Comparison of ENCODE assay signal across 16 cellular contexts in genomic region chr1:150262388-150263320, GRCh38. TPM values are rescaled to one million over a fixed set of nuclear protein-coding genes. Genes with fewer than 3 reads are reported as not detected.
DNase-seq lines count a peak whose midpoint lies in the region; ATAC-seq and TF ChIP-seq lines count a peak whose summit lies in the region.
"Had no signal": no experiment of that assay in that cellular context is flagged by ENCODE, and none has a peak within 500 bp of the region (broad histone marks: within the 10 kb centered on the region; RNA-seq: fewer than 3 reads in every experiment).

No MANE protein-coding gene starts in this region.

- H3K9me3 Mint-ChIP-seq in CD8-positive, alpha-beta T cell, result no peaks in the 10 kb centered on the region
- H3K9me3 Mint-ChIP-seq in activated CD8-positive, alpha-beta T cell treated with anti-CD3 and anti-CD28 coated beads for 36 hours, result no peaks in the 10 kb centered on the region

- peaks cover 13% of the 10 kb centered on the region for H3K27me3 Mint-ChIP-seq in CD8-positive, alpha-beta T cell (ENCODE audit: low read depth)
- peaks cover 9% of the 10 kb centered on the region for H3K27me3 Mint-ChIP-seq in activated CD8-positive, alpha-beta T cell treated with anti-CD3 and anti-CD28 coated beads for 36 hours

- CTCF ChIA-PET in CD8-positive, alpha-beta T cell (lab: Charles Lee), result interaction anchor here (1.9 kb wide), 1 partner anchor 19 kb away, joined by 5 read pairs; no protein-coding TSS in a partner anchor
- CTCF ChIA-PET in activated CD8-positive, alpha-beta T cell treated with anti-CD3 and anti-CD28 coated beads for 36 hours (lab: Charles Lee), result interaction anchor here (0.9 to 1.4 kb wide), 6 partner anchors 11 to 75 kb away, joined by 3 to 4 read pairs (median 3); partner anchors contain the start of gene ANP32E

- H3K4me3 ChIP-seq in CD8-positive, alpha-beta T cell (ENCODE audit: low read depth, low read length), result no peak overlapping the region
- no peak overlapping the region for H3K4me3 ChIP-seq in mucosa of descending colon
- H3K4me3 ChIP-seq: HAP-1, spleen had no signal

- no peaks in the 10 kb centered on the region for H3K27me3 ChIP-seq in CD8-positive, alpha-beta T cell (ENCODE audit: insufficient read depth, low read length)
- H3K27me3 ChIP-seq: brain microvascular endothelial cell had no signal

- POLR2A ChIA-PET in CD8-positive, alpha-beta T cell (lab: Charles Lee), result interaction anchor here (0.5 to 1.5 kb wide), 3 partner anchors 12 to 1986 kb away, joined by 3 to 5 read pairs (median 4); partner anchors contain the start of gene ANP32E
- POLR2A ChIA-PET in activated CD8-positive, alpha-beta T cell treated with anti-CD3 and anti-CD28 coated beads for 36 hours (lab: Charles Lee), result interaction anchor here (0.8 to 1.3 kb wide), 2 partner anchors 27 to 32 kb away, joined by 3 to 4 read pairs; partner anchors contain the start of gene ANP32E

- DNase-seq in CD8-positive, alpha-beta T cell, result no peak
- peak; percentile 61 for DNase-seq in HPDE6-E6E7 (ENCODE audit: extremely low spot score)
- no peak for DNase-seq in activated CD8-positive, alpha-beta T cell treated with anti-CD3 and anti-CD28 coated beads for 36 hours
- DNase-seq in mucosa of descending colon, result no peak
- DNase-seq in DMS53 (lab: John Stamatoyannopoulos, UW), result no peak
- DNase-seq in cardiac septum (ENCODE audit: low spot score), result no peak
- no peak for DNase-seq in NOMO-1 (lab: John Stamatoyannopoulos, UW; ENCODE audit: unreplicated experiment in 2 of 2)
- DNase-seq: activated CD8-positive, alpha-beta memory T cell treated with anti-CD3 and anti-CD28 coated beads for 24 hours; brain microvascular endothelial cell; mesenchymal stem cell; NCI-H2029 treated with DMSO at 0.1 percent for 48 hours; NCI-H82; spleen had no signal

- no peaks in the 10 kb centered on the region for H3K9me3 ChIP-seq in CD8-positive, alpha-beta T cell (ENCODE audit: low read length)
- no peaks in the 10 kb centered on the region for H3K9me3 ChIP-seq in mucosa of descending colon
- H3K9me3 ChIP-seq: HAP-1, spleen had no signal

- peaks cover 11% of the 10 kb centered on the region for H3K4me1 Mint-ChIP-seq in CD8-positive, alpha-beta T cell (ENCODE audit: low read depth)
- H3K4me1 Mint-ChIP-seq in activated CD8-positive, alpha-beta T cell treated with anti-CD3 and anti-CD28 coated beads for 36 hours (ENCODE audit: low read depth), result peaks cover 11% of the 10 kb centered on the region

- no peak overlapping the region for H3K4me3 Mint-ChIP-seq in CD8-positive, alpha-beta T cell
- H3K4me3 Mint-ChIP-seq in activated CD8-positive, alpha-beta T cell treated with anti-CD3 and anti-CD28 coated beads for 36 hours, result no peak overlapping the region

- H3K27ac Mint-ChIP-seq in CD8-positive, alpha-beta T cell, result peak overlapping the region; percentile 37
- peak overlapping the region; percentile 25 for H3K27ac Mint-ChIP-seq in activated CD8-positive, alpha-beta T cell treated with anti-CD3 and anti-CD28 coated beads for 36 hours

- H3K36me3 ChIP-seq in CD8-positive, alpha-beta T cell (ENCODE audit: insufficient read depth, low read length), result peaks cover 23% of the 10 kb centered on the region
- no peaks in the 10 kb centered on the region for H3K36me3 ChIP-seq in mucosa of descending colon (ENCODE audit: low read depth)

- no peak overlapping the region for H3K27ac ChIP-seq in CD8-positive, alpha-beta T cell (ENCODE audit: low read depth, low read length)
- H3K27ac ChIP-seq: brain microvascular endothelial cell had no signal

- no peak for TF ChIP-seq CTCF in CD8-positive, alpha-beta T cell (IDR thresholded peaks at IDR 0.05)
- TF ChIP-seq CTCF in activated CD8-positive, alpha-beta T cell treated with anti-CD3 and anti-CD28 coated beads for 36 hours (IDR thresholded peaks at IDR 0.05), result no peak
- TF ChIP-seq CTCF in mucosa of descending colon (IDR thresholded peaks at IDR 0.05), result no peak

- peaks cover 32% of the 10 kb centered on the region for H3K36me3 Mint-ChIP-seq in CD8-positive, alpha-beta T cell
- peaks cover 17% of the 10 kb centered on the region for H3K36me3 Mint-ChIP-seq in activated CD8-positive, alpha-beta T cell treated with anti-CD3 and anti-CD28 coated beads for 36 hours (ENCODE audit: low read depth)

- no peak for ATAC-seq in CD8-positive, alpha-beta T cell
- ATAC-seq in activated CD8-positive, alpha-beta T cell treated with anti-CD3 and anti-CD28 coated beads for 36 hours, result no peak
- ATAC-seq in mucosa of descending colon (peak; percentile 27), HG03039 (IDR thresholded peaks at IDR 0.05; ENCODE audit: unreplicated experiment) (no peak)

- intact Hi-C loops in CD8-positive, alpha-beta T cell (cut with DNase I, micrococcal nuclease), result loop anchor here in 1 of 2 experiments (2.0 kb wide), 1 partner anchor 20 kb away; no protein-coding TSS in a partner anchor
- intact Hi-C loops in activated CD8-positive, alpha-beta T cell treated with anti-CD3 and anti-CD28 coated beads for 36 hours (cut with micrococcal nuclease), result no loop called here
- intact Hi-C loops in mucosa of descending colon (cut with DNase I, micrococcal nuclease) (no loop called here), cardiac septum (cut with DNase I) (no loop called here)

- peaks cover 8% of the 10 kb centered on the region for H3K4me1 ChIP-seq in CD8-positive, alpha-beta T cell (ENCODE audit: insufficient read depth, low read length)
- H3K4me1 ChIP-seq in mucosa of descending colon (ENCODE audit: low read depth), result peaks cover 12% of the 10 kb centered on the region

RNA-seq across cellular contexts. Expression of gene CA14, which starts 5.1 kb away (rescaled TPM):
- not detected for total RNA-seq in CD8-positive, alpha-beta T cell
- total RNA-seq in activated CD8-positive, alpha-beta T cell treated with anti-CD3 and anti-CD28 coated beads for 36 hours, result not detected
- 1 to 10 TPM in 1 of 3 donors, under 1 TPM in 2; 0.38 to 6.8 (median 0.41) TPM for total RNA-seq in mucosa of descending colon
- 0.51 TPM for total RNA-seq in cardiac septum
- total RNA-seq: osteocyte, spleen had no signal

RNA-seq across cellular contexts. Expression of gene APH1A, which starts 6.2 kb away (rescaled TPM):
- total RNA-seq in CD8-positive, alpha-beta T cell, result 100 to 1,000 TPM; 124 to 134 TPM
- total RNA-seq in activated CD8-positive, alpha-beta T cell treated with anti-CD3 and anti-CD28 coated beads for 36 hours, result 10 to 100 TPM; 83.7 to 87.4 TPM
- total RNA-seq in mucosa of descending colon, result 100 to 1,000 TPM; 128 to 212 (median 188) TPM
- total RNA-seq in cardiac septum, result 57.3 TPM

RNA-seq across cellular contexts. Expression of gene C1orf54, which starts 9.9 kb away (rescaled TPM):
- total RNA-seq in CD8-positive, alpha-beta T cell, result 1 to 10 TPM; 2.6 to 5.7 TPM
- total RNA-seq in activated CD8-positive, alpha-beta T cell treated with anti-CD3 and anti-CD28 coated beads for 36 hours, result 1 to 10 TPM in 1 of 2 experiments, under 1 TPM in 1; 0.90 to 1.3 TPM
- total RNA-seq in mucosa of descending colon (10 to 100 TPM in 1 of 3 donors, 1 to 10 TPM in 2; 4.5 to 26.2 (median 6.4) TPM), cardiac septum (11.9 TPM)

RNA-seq across cellular contexts. Expression of gene CIART, which starts 19.7 kb away (rescaled TPM):
- 1 to 10 TPM; 2.0 to 2.3 TPM for total RNA-seq in CD8-positive, alpha-beta T cell
- 1 to 10 TPM; 3.6 to 5.1 TPM for total RNA-seq in activated CD8-positive, alpha-beta T cell treated with anti-CD3 and anti-CD28 coated beads for 36 hours
- total RNA-seq in mucosa of descending colon, result 10 to 100 TPM in 1 of 3 donors, 1 to 10 TPM in 1, under 1 TPM in 1; 0.49 to 12.6 (median 1.6) TPM
- 10.0 TPM for total RNA-seq in cardiac septum

RNA-seq across cellular contexts. Expression of gene ANP32E, which starts 26.7 kb away (rescaled TPM):
- 10 to 100 TPM; 30.6 to 35.0 TPM for total RNA-seq in CD8-positive, alpha-beta T cell
- 100 to 1,000 TPM; 174 to 185 TPM for total RNA-seq in activated CD8-positive, alpha-beta T cell treated with anti-CD3 and anti-CD28 coated beads for 36 hours
- total RNA-seq in mucosa of descending colon, result 10 to 100 TPM in 2 of 3 donors, 1 to 10 TPM in 1; 7.3 to 23.6 (median 19.4) TPM
- 55.3 TPM for total RNA-seq in cardiac septum
